Comparison of ENCODE assay signal across 1 cellular context in the genomic region with DNA sequence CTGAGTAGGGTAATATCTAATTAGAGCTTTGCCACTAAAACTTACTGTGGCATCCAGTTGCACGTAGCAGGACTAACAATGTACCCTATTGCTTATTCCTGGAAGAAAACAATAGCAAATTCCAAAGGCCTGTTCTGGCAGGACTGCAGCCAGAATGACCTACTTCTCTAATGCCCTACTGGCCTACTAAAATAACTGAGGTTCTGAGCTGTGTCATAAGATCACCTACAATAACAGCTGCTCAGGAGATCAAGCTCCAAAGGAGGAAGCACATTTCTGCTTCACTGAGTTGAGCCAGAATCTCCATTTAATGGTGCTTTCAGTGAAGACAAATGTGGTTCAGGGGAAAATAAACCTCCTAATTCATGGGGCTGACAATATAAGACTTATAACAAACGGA.
TF ChIP-seq lines count a peak whose summit lies in the region.

No MANE protein-coding gene starts in this region.

TF ChIP-seq in GM23338, 12 proteins besides CTCF, POLR2A, EP300 and RAD21 (continued from another document):
- TF ChIP-seq ZNF462 (CRISPR knock-in tag; IDR thresholded peaks at IDR 0.05): no peak
- TF ChIP-seq EZH2phosphoT487 (IDR thresholded peaks at IDR 0.05; ENCODE audit: unreplicated experiment): no peak
- no peak for TF ChIP-seq CREB1 (CRISPR knock-in tag; IDR thresholded peaks at IDR 0.05; ENCODE audit: low read depth)
- TF ChIP-seq STAT1 (IDR thresholded peaks at IDR 0.05; ENCODE audit: unreplicated experiment): no peak
- TF ChIP-seq NANOG (IDR thresholded peaks at IDR 0.05; ENCODE audit: borderline replicate concordance): no peak
- no peak for TF ChIP-seq ZNF114 (CRISPR knock-in tag; IDR thresholded peaks at IDR 0.05)
- no peak for TF ChIP-seq JUNB (IDR thresholded peaks at IDR 0.05; ENCODE audit: unreplicated experiment)
- TF ChIP-seq, protein P1, sequence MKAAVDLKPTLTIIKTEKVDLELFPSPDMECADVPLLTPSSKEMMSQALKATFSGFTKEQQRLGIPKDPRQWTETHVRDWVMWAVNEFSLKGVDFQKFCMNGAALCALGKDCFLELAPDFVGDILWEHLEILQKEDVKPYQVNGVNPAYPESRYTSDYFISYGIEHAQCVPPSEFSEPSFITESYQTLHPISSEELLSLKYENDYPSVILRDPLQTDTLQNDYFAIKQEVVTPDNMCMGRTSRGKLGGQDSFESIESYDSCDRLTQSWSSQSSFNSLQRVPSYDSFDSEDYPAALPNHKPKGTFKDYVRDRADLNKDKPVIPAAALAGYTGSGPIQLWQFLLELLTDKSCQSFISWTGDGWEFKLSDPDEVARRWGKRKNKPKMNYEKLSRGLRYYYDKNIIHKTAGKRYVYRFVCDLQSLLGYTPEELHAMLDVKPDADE (IDR thresholded peaks at IDR 0.05): no peak
TF ChIP-seq in GM23338: peak in this region for 0.
